In the genomic region with DNA sequence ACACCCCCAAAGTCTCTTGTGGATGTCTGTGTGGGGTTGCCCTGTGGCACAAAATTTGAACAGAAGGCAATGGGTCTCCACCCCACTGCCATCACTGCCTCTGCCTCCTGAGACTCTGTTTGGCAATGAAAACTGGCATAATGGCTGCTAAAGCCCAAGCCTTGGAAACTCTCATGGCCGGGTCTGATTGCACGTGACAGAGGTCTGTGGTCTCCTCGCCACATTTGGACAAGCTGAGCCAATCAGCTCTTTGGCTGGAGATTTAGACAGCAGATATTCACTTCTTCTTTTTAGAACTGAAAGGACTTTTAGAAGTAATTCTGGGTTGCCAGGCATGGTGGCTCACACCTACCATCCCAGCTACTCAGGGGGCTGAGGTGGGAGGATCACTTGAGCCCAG, we compare ENCODE assay signal across 20 cellular contexts. TPM values are rescaled to one million over a fixed set of nuclear protein-coding genes. Genes with fewer than 3 reads are reported as not detected.
DNase-seq lines count a peak whose midpoint lies in the region; ATAC-seq, FAIRE-seq and TF ChIP-seq lines count a peak whose summit lies in the region.
"Had no signal": no experiment of that assay in that cellular context is flagged by ENCODE, and none has a peak within 500 bp of the region (broad histone marks: within the 10 kb centered on the region; RNA-seq: fewer than 3 reads in every experiment).

No MANE protein-coding gene starts in this region.

- CTCF ChIA-PET in GM12878 (lab: Yijun Ruan, JAX) = interaction anchor here (0.7 kb wide), 1 partner anchor 532 kb away, joined by 3 read pairs; no protein-coding TSS in a partner anchor

- no peak overlapping the region for H3K9ac ChIP-seq in GM12878 (ENCODE audit: control insufficient read depth, insufficient read depth, low read length)
- H3K9ac ChIP-seq in skeletal muscle tissue (ENCODE audit: low read depth in 1 of 3, low read length in 3 of 3) = no peak overlapping the region

- in situ Hi-C loops in GM12878 (cut with MboI) = no loop called here

- H3K27ac ChIP-seq in GM12878 (ENCODE audit: control insufficient read depth, insufficient read depth) (no peak overlapping the region), skeletal muscle tissue (ENCODE audit: low read depth, low read length) (peak overlapping the region; percentile 19)
- H3K27ac ChIP-seq: pancreas, SJSA1, vagina had no signal

- no peak for FAIRE-seq in GM12891 (lab: Jason Lieb, UNC)
- peak; percentile 7 for FAIRE-seq in GM12878 (lab: Jason Lieb, UNC)
- FAIRE-seq: GM12892, pancreas had no signal

- DNase-seq in GM12891 (ENCODE audit: insufficient read length, low spot score) (peak; percentile 20), NB4 (ENCODE audit: low read depth) (peak; percentile 65), GM12878 (ENCODE audit: low read depth, low spot score) (no peak), HK-2 (ENCODE audit: unreplicated experiment) (no peak), NCI-H82 (lab: John Stamatoyannopoulos, UW) (no peak)
- DNase-seq: activated CD4-positive, alpha-beta T cell treated with anti-CD3 and anti-CD28 coated beads for 36 hours; activated effector memory CD4-positive, alpha-beta T cell treated with Interleukin-2 at 50 U/mL for 16 hours; amniotic stem cell; left ventricle myocardium superior; MM.1S; NCI-H2081; NCI-H446 treated with DMSO at 0.1 percent for 48 hours; pancreas; stimulated activated CD4-positive, alpha-beta T cell treated with anti-CD3 and anti-CD28 coated beads, Interleukin-2, amount 100 ng/mL, for 24 hours had no signal

- H3K27me3 ChIP-seq in GM12878 (replicated peaks in 1 of 2; ENCODE audit: control insufficient read depth in 2 of 2, insufficient read depth in 2 of 2, low read length in 1 of 2) (peaks cover 8 to 9% of the 10 kb centered on the region in 2 experiments; a peak in 3 of 4 replicates), skeletal muscle tissue (ENCODE audit: control insufficient read depth in 3 of 3, insufficient read depth in 3 of 3, low read length in 3 of 3) (peaks cover 0 to 13% (median 12%) of the 10 kb centered on the region in 3 donors)
- H3K27me3 ChIP-seq: pancreas, vagina had no signal

- TF ChIP-seq POLR2A in GM12891 (IDR thresholded peaks at IDR 0.05; ENCODE audit: low read depth, low read length) (no peak), NB4 (IDR thresholded peaks at IDR 0.05; ENCODE audit: extremely low read depth, insufficient read length) (no peak), GM12878 (IDR thresholded peaks at IDR 0.05; ENCODE audit: low read depth, low read length) (no peak)

- no peak overlapping the region for H3K4me3 ChIP-seq in NB4 (ENCODE audit: low read depth, low read length)
- H3K4me3 ChIP-seq in GM12878 = no peak overlapping the region
- no peak overlapping the region for H3K4me3 ChIP-seq in skeletal muscle tissue (ENCODE audit: low read length in 3 of 3)
- H3K4me3 ChIP-seq: GM23338, pancreas, SJSA1, vagina had no signal

- WGBS in GM12878 (ENCODE audit: insufficient coverage, insufficient replicate concordance, low lambda C conversion rate, missing lambda C conversion rate) = 7% methylated on average over 3 of the region's 3 CpGs

- intact Hi-C loops in GM12878 (cut with micrococcal nuclease; ENCODE audit: unreplicated experiment) = no loop called here

- peaks cover 12% of the 10 kb centered on the region for H3K4me1 ChIP-seq in GM12878 (ENCODE audit: control insufficient read depth, insufficient read depth, low read length)
- H3K4me1 ChIP-seq in skeletal muscle tissue (ENCODE audit: control insufficient read depth in 3 of 3, insufficient read depth in 3 of 3, low read length in 3 of 3) = peaks cover 7 to 21% (median 10%) of the 10 kb centered on the region in 3 donors

- H3K36me3 ChIP-seq in GM12878 (ENCODE audit: control insufficient read depth in 2 of 2, insufficient read depth in 2 of 2, low read length in 1 of 2) = no peaks in the 10 kb centered on the region
- H3K36me3 ChIP-seq in skeletal muscle tissue (ENCODE audit: control insufficient read depth in 3 of 3, insufficient read depth in 3 of 3, low read length in 3 of 3) = no peaks in the 10 kb centered on the region
- H3K36me3 ChIP-seq: pancreas, SJSA1, vagina had no signal

- H4K20me1 ChIP-seq in GM12878 (ENCODE audit: control insufficient read depth, insufficient read depth) = no peaks in the 10 kb centered on the region

- TF ChIP-seq CTCF in NB4 (IDR thresholded peaks at IDR 0.05; ENCODE audit: low read depth, low read length) (no peak), GM12878 (IDR thresholded peaks at IDR 0.05 in 2 of 3, conservative IDR thresholded peaks at IDR 0.05 in 1 of 3; ENCODE audit: control insufficient read depth in 2 of 3, extremely low read depth in 1 of 3, insufficient read depth in 1 of 3, low read depth in 3 of 3, low read length in 3 of 3) (no peak)

- ATAC-seq in GM12878 (peak; percentile 46), GM21528 (IDR thresholded peaks at IDR 0.05; ENCODE audit: low FRiP score, unreplicated experiment) (no peak)
- ATAC-seq: activated CD4-positive, alpha-beta T cell treated with anti-CD3 and anti-CD28 coated beads for 36 hours; GM23338; left ventricle myocardium superior; pancreas had no signal

- H3K9me3 ChIP-seq in GM12878 (replicated peaks; ENCODE audit: control insufficient read depth, insufficient read depth, low read length) = no peaks in the 10 kb centered on the region; the same call in 2 of the 3 replicates
- H3K9me3 ChIP-seq in skeletal muscle tissue (ENCODE audit: control insufficient read depth in 3 of 3, low read length in 3 of 3) = no peaks in the 10 kb centered on the region
- H3K9me3 ChIP-seq: pancreas, SJSA1, vagina had no signal

- no peaks in the 10 kb centered on the region for H3K79me2 ChIP-seq in GM12878 (ENCODE audit: control insufficient read depth, insufficient read depth, low read length)

- no peak overlapping the region; the same call in 1 of the 2 replicates for H2AFZ ChIP-seq in GM12878 (ENCODE audit: control insufficient read depth, low read depth, low read length)
- H2AFZ ChIP-seq: GM23338 had no signal

- POLR2A ChIA-PET in GM12878 (lab: Charles Lee) = no interaction called here

- TF ChIP-seq EP300 in GM12878 (IDR thresholded peaks at IDR 0.05; ENCODE audit: borderline replicate concordance in 1 of 2, control insufficient read depth in 1 of 2, low read depth in 2 of 2, low read length in 2 of 2) = no peak

- BruUV-seq in GM12878 (replicated peaks; lab: Mats Ljungman, UMichigan) = no TSS peak

- no peak for TF ChIP-seq RAD21 in GM12878 (IDR thresholded peaks at IDR 0.05; ENCODE audit: insufficient read depth, low read depth, low read length)

- SMC1A ChIA-PET in GM12878 (lab: Charles Lee; ENCODE audit: uncharacterized antibody, unreplicated experiment) = no interaction called here

- RAD21 ChIA-PET in GM12878 (lab: Charles Lee; ENCODE audit: unreplicated experiment) = no interaction called here

- H3K4me2 ChIP-seq in GM12878 (ENCODE audit: control insufficient read depth, insufficient read depth) = no peak overlapping the region
- H3K4me2 ChIP-seq: GM23338 had no signal

TF ChIP-seq in GM12891, 5 proteins besides CTCF, POLR2A, EP300 and RAD21:
- no peak for TF ChIP-seq TAF1 (IDR thresholded peaks at IDR 0.05; ENCODE audit: low read depth, low read length)
- peak; percentile 81 for TF ChIP-seq SPI1 (IDR thresholded peaks at IDR 0.05; ENCODE audit: low read depth, low read length)
- TF ChIP-seq POLR2AphosphoS5 (IDR thresholded peaks at IDR 0.05; ENCODE audit: low read depth, low read length) = no peak
- TF ChIP-seq PAX5 (IDR thresholded peaks at IDR 0.05; ENCODE audit: insufficient read depth, low read length, severe bottlenecking) = no peak
- no peak for TF ChIP-seq POU2F2 (IDR thresholded peaks at IDR 0.05; ENCODE audit: low read depth, low read length)

TF ChIP-seq in GM12878, 131 proteins besides CTCF, POLR2A, EP300 and RAD21 (continues in another document):
- no peak for TF ChIP-seq ATF7 (IDR thresholded peaks at IDR 0.05; ENCODE audit: low read depth)
- no peak for TF ChIP-seq MXI1 (IDR thresholded peaks at IDR 0.05; ENCODE audit: low read depth, low read length)
- peak; percentile 74; the same call in 1 of the 2 replicates for TF ChIP-seq SPI1 (IDR thresholded peaks at IDR 0.05; ENCODE audit: borderline replicate concordance, insufficient read depth, low read depth, low read length)
- TF ChIP-seq SMC3 (IDR thresholded peaks at IDR 0.05; ENCODE audit: borderline replicate concordance, low read length) = no peak
- TF ChIP-seq RB1 (IDR thresholded peaks at IDR 0.05; ENCODE audit: borderline replicate concordance) = no peak
- TF ChIP-seq CREM (IDR thresholded peaks at IDR 0.05; ENCODE audit: low read depth) = no peak
- no peak for TF ChIP-seq NFYA (IDR thresholded peaks at IDR 0.05; ENCODE audit: borderline replicate concordance, low read depth, low read length)
- TF ChIP-seq RUNX3 (IDR thresholded peaks at IDR 0.05; ENCODE audit: low read length) = peak; percentile 61

RNA-seq across cellular contexts. Expression of a gene that starts 5.5 kb away (rescaled TPM):
- polyA plus RNA-seq in GM12891 (2012; ENCODE audit: low read depth, missing spikeins) = 0.21 TPM
- not detected in 2 replicates for total RNA-seq in GM12878 (2013; cell fraction: nucleolus; rRNA removed)
- 0.23 and 0.44 TPM in 2 replicates for total RNA-seq in GM12878 (2014; rRNA removed)
- 0.13 and 0.32 TPM in 2 replicates for total RNA-seq in GM12878 (2014; rRNA removed; fragmentation: Illumina TruSeq; extraction: Trizol)
- total RNA-seq in GM12878 (2021) = 0.13 TPM in 2 replicates
- polyA plus RNA-seq in GM12878 (2011; ENCODE audit: low read depth) = not detected
- not detected in 2 replicates for polyA plus RNA-seq in GM12878 (2011; rRNA removed)
- not detected in 2 replicates for polyA plus RNA-seq in GM12878 (2011; cell fraction: cytosol; rRNA removed)
- polyA plus RNA-seq in GM12878 (2011; cell fraction: nucleus; rRNA removed) = not detected in 2 replicates
- polyA plus RNA-seq in GM12878 (2012) = 0.04 TPM in 1 of 2 replicates, not detected in the other
- polyA plus RNA-seq in GM12878 (2014; fragmentation: Illumina TruSeq; extraction: Trizol) = 0.17 and 0.31 TPM in 2 replicates
- polyA plus RNA-seq in GM12878 (2014; fragmentation: Nextera tagmentation; extraction: Ambion mirVana) = under 1 TPM; 0.09 to 0.21 TPM
- 0.14 and 0.65 TPM in 2 replicates for polyA plus RNA-seq in GM12878 (2014; rRNA removed)
- polyA plus RNA-seq in GM12878 (2016; fragmentation: Nextera tagmentation; extraction: Ambion mirVana) = under 1 TPM in 1 of 2 experiments, not detected in 1; 0.14 TPM
- not detected in 2 replicates for polyA minus RNA-seq in GM12878 (2011; rRNA and poly(A)+ RNA removed)
- not detected in 2 replicates for polyA minus RNA-seq in GM12878 (2011; cell fraction: cytosol; rRNA and poly(A)+ RNA removed)
- polyA minus RNA-seq in GM12878 (2011; cell fraction: nucleus; rRNA and poly(A)+ RNA removed) = not detected in 2 replicates
- 6.3 TPM for total RNA-seq in skeletal muscle tissue
- total RNA-seq: activated CD4-positive, alpha-beta T cell treated with anti-CD3 and anti-CD28 coated beads for 36 hours; GM23338; SJSA1 had no signal

Comparison
In these comparisons a context has a peak if more than half of its experiments do, and no peak if none do; other contexts are left out.
1. DNase-seq: peak in GM12891 (single experiment) and NB4 (single experiment); none in GM12878 (single experiment), HK-2 (single experiment) and NCI-H82 (single experiment).